Comparison of ENCODE assay signal across 26 cellular contexts in genomic region chr14:33862261-33862802, GRCh38.
DNase-seq lines count a peak whose midpoint lies in the region; ATAC-seq, FAIRE-seq and TF ChIP-seq lines count a peak whose summit lies in the region.
"Had no signal": no experiment of that assay in that cellular context is flagged by ENCODE, and none has a peak within 500 bp of the region (broad histone marks: within the 10 kb centered on the region; RNA-seq: fewer than 3 reads in every experiment).

No MANE protein-coding gene starts in this region.

- no peak overlapping the region for H3K4ac ChIP-seq in trophoblast cell (ENCODE audit: low read depth, low read length)

- no peaks in the 10 kb centered on the region for H3K4me1 Mint-ChIP-seq in neural crest cell
- peaks cover 8% of the 10 kb centered on the region for H3K4me1 Mint-ChIP-seq in activated naive CD4-positive, alpha-beta T cell treated with anti-CD3 and anti-CD28 coated beads, Interleukin-2, amount 10 ng/mL, durations not matched to agents 7 days and 5 days
- H3K4me1 Mint-ChIP-seq: B cell had no signal

- H3K36me3 Mint-ChIP-seq in neural crest cell (ENCODE audit: low read depth), result no peaks in the 10 kb centered on the region
- H3K36me3 Mint-ChIP-seq in activated naive CD4-positive, alpha-beta T cell treated with anti-CD3 and anti-CD28 coated beads, Interleukin-2, amount 10 ng/mL, durations not matched to agents 7 days and 5 days, result no peaks in the 10 kb centered on the region
- H3K36me3 Mint-ChIP-seq: CD8-positive, alpha-beta T cell had no signal

- H3K79me2 ChIP-seq in trophoblast cell (ENCODE audit: control insufficient read depth, insufficient read depth, low read length, poor library complexity), result no peaks in the 10 kb centered on the region

- H3K4me1 ChIP-seq in trophoblast cell (ENCODE audit: control insufficient read depth in 1 of 2, insufficient read depth in 2 of 2, low read length in 2 of 2), result peaks cover 13 to 23% of the 10 kb centered on the region in 2 experiments
- H3K4me1 ChIP-seq: A549; BLaER1 treated with 17β-estradiol and CSF1 and Interleukin-3, amounts not matched to agents 10 nM and 100 nM; Caco-2 had no signal

- H3K27me3 ChIP-seq in trophoblast cell (ENCODE audit: insufficient read depth, low read length), result no peaks in the 10 kb centered on the region
- H3K27me3 ChIP-seq: BLaER1 treated with 17β-estradiol and CSF1 and Interleukin-3, amounts not matched to agents 10 nM and 100 nM had no signal

- FAIRE-seq in GM12892 (lab: Jason Lieb, UNC), result peak; percentile 21
- FAIRE-seq: A549, GM12878, GM19239 had no signal

- no peak overlapping the region for H3K9ac ChIP-seq in trophoblast cell (ENCODE audit: low read length)
- H3K9ac ChIP-seq: BLaER1 treated with 17β-estradiol and CSF1 and Interleukin-3, amounts not matched to agents 10 nM and 100 nM had no signal

- H3K23ac ChIP-seq in trophoblast cell (ENCODE audit: low read length), result no peak overlapping the region

- no peak for ATAC-seq in HG02884 (IDR thresholded peaks at IDR 0.05; ENCODE audit: unreplicated experiment)
- ATAC-seq: A549; CD8-positive, alpha-beta T cell; GM12878 had no signal

- CTCF ChIA-PET in activated naive CD4-positive, alpha-beta T cell treated with anti-CD3 and anti-CD28 coated beads, Interleukin-2, amount 10 ng/mL, durations not matched to agents 7 days and 5 days (lab: Charles Lee), result no interaction called here

- no peak overlapping the region for H2AFZ ChIP-seq in trophoblast cell (ENCODE audit: insufficient read depth, low read length, poor library complexity)

- no peaks in the 10 kb centered on the region for H3K9me3 ChIP-seq in trophoblast cell (ENCODE audit: insufficient read depth, low read depth, low read length)
- H3K9me3 ChIP-seq: A549, Caco-2 had no signal

- no peak overlapping the region for H4K8ac ChIP-seq in trophoblast cell (ENCODE audit: low read depth, low read length)

- H3K9me3 Mint-ChIP-seq in neural crest cell, result no peaks in the 10 kb centered on the region
- H3K9me3 Mint-ChIP-seq in activated naive CD4-positive, alpha-beta T cell treated with anti-CD3 and anti-CD28 coated beads, Interleukin-2, amount 10 ng/mL, durations not matched to agents 7 days and 5 days, result no peaks in the 10 kb centered on the region
- H3K9me3 Mint-ChIP-seq: CD4-positive, alpha-beta T cell; CD8-positive, alpha-beta T cell had no signal

- H4K91ac ChIP-seq in trophoblast cell (ENCODE audit: low read depth, low read length), result no peak overlapping the region

- no peak overlapping the region for H3K18ac ChIP-seq in trophoblast cell (ENCODE audit: low read length)

- H2BK120ac ChIP-seq in trophoblast cell (ENCODE audit: insufficient read depth, low read length, poor library complexity), result no peak overlapping the region

- H3K27ac ChIP-seq in trophoblast cell (ENCODE audit: low read depth, low read length), result no peak overlapping the region
- H3K27ac ChIP-seq: 22Rv1; A549; BLaER1 treated with 17β-estradiol and CSF1 and Interleukin-3, amounts not matched to agents 10 nM and 100 nM; C4-2B had no signal

- peak overlapping the region; percentile 24 for H3K27ac Mint-ChIP-seq in neural crest cell (ENCODE audit: unreplicated experiment)
- no peak overlapping the region for H3K27ac Mint-ChIP-seq in activated naive CD4-positive, alpha-beta T cell treated with anti-CD3 and anti-CD28 coated beads, Interleukin-2, amount 10 ng/mL, durations not matched to agents 7 days and 5 days
- H3K27ac Mint-ChIP-seq: B cell; CD4-positive, alpha-beta T cell; CD8-positive, alpha-beta T cell had no signal

- no peaks in the 10 kb centered on the region for H3K36me3 ChIP-seq in trophoblast cell (ENCODE audit: control insufficient read depth in 1 of 2, insufficient read depth in 2 of 2, low read length in 2 of 2)
- H3K36me3 ChIP-seq: BLaER1 treated with 17β-estradiol and CSF1 and Interleukin-3, amounts not matched to agents 10 nM and 100 nM had no signal

- TF ChIP-seq POLR2A in GM12892 (IDR thresholded peaks at IDR 0.05; ENCODE audit: low read depth, low read length) (no peak), erythroblast (IDR thresholded peaks at IDR 0.05; ENCODE audit: low read length) (no peak)

- H3K4me3 ChIP-seq in trophoblast cell (ENCODE audit: low read depth, low read length), result no peak overlapping the region
- H3K4me3 ChIP-seq: A549; BLaER1 treated with 17β-estradiol and CSF1 and Interleukin-3, amounts not matched to agents 10 nM and 100 nM; GM12878 had no signal

- no peak overlapping the region for H2AK5ac ChIP-seq in trophoblast cell (ENCODE audit: low read length)

- peak overlapping the region; percentile 26 for H2BK12ac ChIP-seq in trophoblast cell (ENCODE audit: low read length)

- DNase-seq in GM12892 (ENCODE audit: insufficient read length) (no peak), erythroblast (lab: John Stamatoyannopoulos, UW) (peak; percentile 48 to 87), neural crest cell (ENCODE audit: low read depth, low spot score) (no peak), trophoblast cell (no peak), NOMO-1 treated with DMSO at 0.1 percent for 48 hours (lab: John Stamatoyannopoulos, UW; ENCODE audit: unreplicated experiment) (no peak)
- DNase-seq in activated naive CD4-positive, alpha-beta T cell treated with anti-CD3 and anti-CD28 coated beads, Interleukin-2, amount 10 ng/mL, durations not matched to agents 7 days and 5 days, result no peak
- DNase-seq: AML-193; Caco-2; Calu3; CD4-positive, alpha-beta T cell; CD8-positive, alpha-beta T cell; DMS 273 treated with DMSO at 0.1 percent for 48 hours; DMS153; DMS53; DMS79; DND-41; EL; GDM1 had no signal

- H3K4me2 ChIP-seq in trophoblast cell (ENCODE audit: low read length), result no peak overlapping the region
- H3K4me2 ChIP-seq: A549; BLaER1 treated with 17β-estradiol and CSF1 and Interleukin-3, amounts not matched to agents 10 nM and 100 nM had no signal

- H4K12ac ChIP-seq in trophoblast cell (ENCODE audit: low read depth, low read length), result no peak overlapping the region

- no peaks in the 10 kb centered on the region for H3K27me3 Mint-ChIP-seq in neural crest cell (ENCODE audit: low read depth)
- peaks cover 16% of the 10 kb centered on the region for H3K27me3 Mint-ChIP-seq in activated naive CD4-positive, alpha-beta T cell treated with anti-CD3 and anti-CD28 coated beads, Interleukin-2, amount 10 ng/mL, durations not matched to agents 7 days and 5 days
- H3K27me3 Mint-ChIP-seq: CD4-positive, alpha-beta T cell had no signal

- H3K4me3 Mint-ChIP-seq in neural crest cell, result no peak overlapping the region
- no peak overlapping the region for H3K4me3 Mint-ChIP-seq in activated naive CD4-positive, alpha-beta T cell treated with anti-CD3 and anti-CD28 coated beads, Interleukin-2, amount 10 ng/mL, durations not matched to agents 7 days and 5 days
- H3K4me3 Mint-ChIP-seq: B cell; CD4-positive, alpha-beta T cell; CD8-positive, alpha-beta T cell had no signal

- H3K79me1 ChIP-seq in trophoblast cell (ENCODE audit: low read length), result peaks cover 17% of the 10 kb centered on the region

- H2BK5ac ChIP-seq in trophoblast cell (ENCODE audit: low read depth, low read length, poor library complexity), result no peak overlapping the region

- H3K14ac ChIP-seq in trophoblast cell (ENCODE audit: low read length), result no peak overlapping the region

- WGBS in trophoblast cell (ENCODE audit: extremely low coverage, insufficient coverage, insufficient read length), result no CpG with 5 or more reads among the region's 3 CpGs

- no peak for TF ChIP-seq CTCF in neural crest cell (conservative IDR thresholded peaks at IDR 0.05)

Comparison
In these comparisons a context has a peak if more than half of its experiments do, and no peak if none do; other contexts are left out.
1. DNase-seq: peak in erythroblast (2 of 2); none in GM12892 (single experiment), neural crest cell (single experiment), trophoblast cell (0 of 2), activated naive CD4-positive, alpha-beta T cell treated with anti-CD3 and anti-CD28 coated beads, Interleukin-2, amount 10 ng/mL, durations not matched to agents 7 days and 5 days (single experiment) and NOMO-1 treated with DMSO at 0.1 percent for 48 hours (single experiment).